Comparison of ENCODE assay signal across 23 cellular contexts in genomic region chr1:3146458-3146857, GRCh38.
"Had no signal": no experiment of that assay in that cellular context is flagged by ENCODE, and none has a peak within 500 bp of the region (broad histone marks: within the 10 kb centered on the region; RNA-seq: fewer than 3 reads in every experiment).

No MANE protein-coding gene starts in this region.

- H3K9me3 Mint-ChIP-seq: nephron progenitor cell; stimulated activated effector memory CD8-positive, alpha-beta T cell treated with anti-CD3 and anti-CD28 coated beads, Interleukin-12 subunit alpha, Interleukin-12 subunit beta, amount 100 ng/mL, for 72 hours had no signal

- H3K4me3 ChIP-seq: dorsolateral prefrontal cortex, heart left ventricle, lung, ovary, suprapubic skin, thyroid gland, upper lobe of right lung had no signal

- H3K27me3 ChIP-seq: ovary, thyroid gland, upper lobe of right lung had no signal

- H3K4me1 ChIP-seq: suprapubic skin, upper lobe of right lung had no signal

- H3K27ac ChIP-seq: coronary artery, dorsolateral prefrontal cortex, heart left ventricle, ovary, suprapubic skin, thyroid gland, upper lobe of right lung had no signal

- DNase-seq: dorsolateral prefrontal cortex; effector CD8-positive, alpha-beta T cell; heart left ventricle; hippocampal formation; left colon; left ventricle myocardium superior; mesenchymal stem cell; midbrain; nephron progenitor cell; nucleus accumbens; ovary; right cardiac atrium; stimulated activated CD4-positive, alpha-beta T cell treated with anti-CD3 and anti-CD28 coated beads, Interleukin-4, amount 100 ng/mL, for 1 hour; stimulated activated CD8-positive, alpha-beta memory T cell treated with anti-CD3 and anti-CD28 coated beads, Interleukin-4, amount 100 ng/mL, for 48 hours; stimulated activated naive CD8-positive, alpha-beta T cell treated with anti-CD3 and anti-CD28 coated beads, Interleukin-15, Interleukin-2, amounts not matched to agents 100 U/mL and 50 U/mL, for 24 hours; thyroid gland; upper lobe of right lung had no signal

- H3K4me3 Mint-ChIP-seq: nephron progenitor cell; stimulated activated effector memory CD8-positive, alpha-beta T cell treated with anti-CD3 and anti-CD28 coated beads, Interleukin-12 subunit alpha, Interleukin-12 subunit beta, amount 100 ng/mL, for 72 hours had no signal

- H3K36me3 Mint-ChIP-seq: stimulated activated effector memory CD8-positive, alpha-beta T cell treated with anti-CD3 and anti-CD28 coated beads, Interleukin-12 subunit alpha, Interleukin-12 subunit beta, amount 100 ng/mL, for 72 hours had no signal

- FAIRE-seq: frontal cortex had no signal

- ATAC-seq: esophagus mucosa; left colon; left ventricle myocardium superior; stimulated activated effector memory CD8-positive, alpha-beta T cell treated with anti-CD3 and anti-CD28 coated beads, Interleukin-12 subunit alpha, Interleukin-12 subunit beta, amount 100 ng/mL, for 72 hours; stimulated activated naive CD8-positive, alpha-beta T cell treated with anti-CD3 and anti-CD28 coated beads, Interleukin-15, Interleukin-2, amounts not matched to agents 100 U/mL and 50 U/mL, for 24 hours; upper lobe of right lung had no signal

- H3K9me3 ChIP-seq: heart left ventricle, ovary, suprapubic skin, thyroid gland, upper lobe of right lung had no signal

- H3K36me3 ChIP-seq: heart left ventricle, ovary, suprapubic skin, thyroid gland, upper lobe of right lung had no signal

- H3K27ac Mint-ChIP-seq: nephron progenitor cell; stimulated activated effector memory CD8-positive, alpha-beta T cell treated with anti-CD3 and anti-CD28 coated beads, Interleukin-12 subunit alpha, Interleukin-12 subunit beta, amount 100 ng/mL, for 72 hours had no signal
